In genomic region chr12:49987620-49988303, GRCh38 we compare ENCODE assay signal across 1 cellular context.
A peak's percentile ranks its signal among the peaks of the same experiment; 100 is the strongest.
TF ChIP-seq lines count a peak whose summit lies in the region.

No MANE protein-coding gene starts in this region.

TF ChIP-seq in K562, 482 proteins besides CTCF, POLR2A, EP300 and RAD21:
- TF ChIP-seq, protein P1, sequence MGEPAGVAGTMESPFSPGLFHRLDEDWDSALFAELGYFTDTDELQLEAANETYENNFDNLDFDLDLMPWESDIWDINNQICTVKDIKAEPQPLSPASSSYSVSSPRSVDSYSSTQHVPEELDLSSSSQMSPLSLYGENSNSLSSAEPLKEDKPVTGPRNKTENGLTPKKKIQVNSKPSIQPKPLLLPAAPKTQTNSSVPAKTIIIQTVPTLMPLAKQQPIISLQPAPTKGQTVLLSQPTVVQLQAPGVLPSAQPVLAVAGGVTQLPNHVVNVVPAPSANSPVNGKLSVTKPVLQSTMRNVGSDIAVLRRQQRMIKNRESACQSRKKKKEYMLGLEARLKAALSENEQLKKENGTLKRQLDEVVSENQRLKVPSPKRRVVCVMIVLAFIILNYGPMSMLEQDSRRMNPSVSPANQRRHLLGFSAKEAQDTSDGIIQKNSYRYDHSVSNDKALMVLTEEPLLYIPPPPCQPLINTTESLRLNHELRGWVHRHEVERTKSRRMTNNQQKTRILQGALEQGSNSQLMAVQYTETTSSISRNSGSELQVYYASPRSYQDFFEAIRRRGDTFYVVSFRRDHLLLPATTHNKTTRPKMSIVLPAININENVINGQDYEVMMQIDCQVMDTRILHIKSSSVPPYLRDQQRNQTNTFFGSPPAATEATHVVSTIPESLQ (CRISPR knock-in tag; IDR thresholded peaks at IDR 0.05), result no peak
- TF ChIP-seq ATF1 (CRISPR knock-in tag; IDR thresholded peaks at IDR 0.05) (no peak), ATF1 (tag; IDR thresholded peaks at IDR 0.05) (no peak), ZNF75A (CRISPR knock-in tag; IDR thresholded peaks at IDR 0.05) (no peak), NR0B1 (IDR thresholded peaks at IDR 0.05; ENCODE audit: partially characterized antibody) (no peak), CEBPB (tag; IDR thresholded peaks at IDR 0.05) (0 out of 2 replicates have a peak, but pooled peaks have one; percentile 29)
